1 cellular context compared by ENCODE assay signal in the genomic region with DNA sequence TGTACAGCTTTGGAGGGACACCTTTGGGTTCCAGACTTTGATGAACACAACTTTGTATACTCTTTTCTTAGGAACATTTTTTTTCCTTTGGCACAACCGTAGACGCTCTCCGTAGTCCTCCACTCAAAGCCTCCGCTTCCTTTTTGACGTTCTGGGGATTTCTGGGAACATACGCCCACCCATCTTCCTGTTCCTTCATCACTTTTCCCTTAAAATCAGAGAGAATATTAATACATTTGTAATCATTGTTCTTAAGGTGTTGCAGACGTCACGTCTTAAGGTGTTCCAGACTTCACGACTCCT.
TF ChIP-seq lines count a peak whose summit lies in the region.

No MANE protein-coding gene starts in this region.

TF ChIP-seq in GM12878, 131 proteins besides CTCF, POLR2A, EP300 and RAD21:
- TF ChIP-seq CBX5 (IDR thresholded peaks at IDR 0.05; ENCODE audit: low read depth) (no peak), PAX8 (IDR thresholded peaks at IDR 0.05) (peak; percentile 94), ZNF384 (IDR thresholded peaks at IDR 0.05; ENCODE audit: borderline replicate concordance, low read depth, low read length) (peak; percentile 23; the same call in 1 of the 2 replicates), IKZF2 (IDR thresholded peaks at IDR 0.05) (peak; percentile 86 to 89; a peak in 3 of 4 replicates), MTA2 (IDR thresholded peaks at IDR 0.05; ENCODE audit: low read depth) (peak; percentile 36; the same call in 1 of the 2 replicates), TARDBP (IDR thresholded peaks at IDR 0.05; ENCODE audit: borderline replicate concordance) (no peak), SMAD1 (IDR thresholded peaks at IDR 0.05; ENCODE audit: low read depth, partially characterized antibody) (peak; percentile 54), EED (IDR thresholded peaks at IDR 0.05; ENCODE audit: low read depth) (peak; percentile 0; the same call in 1 of the 2 replicates), ETV6 (conservative IDR thresholded peaks at IDR 0.05 in 1 of 2, IDR thresholded peaks at IDR 0.05 in 1 of 2; ENCODE audit: borderline replicate concordance in 1 of 2, low read depth in 1 of 2) (0 out of 4 replicates have a peak, but pooled peaks of 1 of the 2 experiments have one; percentile 14), HDGF (IDR thresholded peaks at IDR 0.05) (0 out of 2 replicates have a peak, but pooled peaks have one; percentile 14), NFIC (IDR thresholded peaks at IDR 0.05; ENCODE audit: low read depth, low read length) (no peak), EZH2 (IDR thresholded peaks at IDR 0.05; ENCODE audit: borderline replicate concordance, control insufficient read depth, low read depth, low read length) (no peak), SIX5 (IDR thresholded peaks at IDR 0.05; ENCODE audit: low read depth, low read length, severe bottlenecking) (no peak), IKZF1 (conservative IDR thresholded peaks at IDR 0.05) (peak; percentile 71; the same call in 1 of the 2 replicates), NBN (IDR thresholded peaks at IDR 0.05) (peak; percentile 40)
- TF ChIP-seq, protein P1, sequence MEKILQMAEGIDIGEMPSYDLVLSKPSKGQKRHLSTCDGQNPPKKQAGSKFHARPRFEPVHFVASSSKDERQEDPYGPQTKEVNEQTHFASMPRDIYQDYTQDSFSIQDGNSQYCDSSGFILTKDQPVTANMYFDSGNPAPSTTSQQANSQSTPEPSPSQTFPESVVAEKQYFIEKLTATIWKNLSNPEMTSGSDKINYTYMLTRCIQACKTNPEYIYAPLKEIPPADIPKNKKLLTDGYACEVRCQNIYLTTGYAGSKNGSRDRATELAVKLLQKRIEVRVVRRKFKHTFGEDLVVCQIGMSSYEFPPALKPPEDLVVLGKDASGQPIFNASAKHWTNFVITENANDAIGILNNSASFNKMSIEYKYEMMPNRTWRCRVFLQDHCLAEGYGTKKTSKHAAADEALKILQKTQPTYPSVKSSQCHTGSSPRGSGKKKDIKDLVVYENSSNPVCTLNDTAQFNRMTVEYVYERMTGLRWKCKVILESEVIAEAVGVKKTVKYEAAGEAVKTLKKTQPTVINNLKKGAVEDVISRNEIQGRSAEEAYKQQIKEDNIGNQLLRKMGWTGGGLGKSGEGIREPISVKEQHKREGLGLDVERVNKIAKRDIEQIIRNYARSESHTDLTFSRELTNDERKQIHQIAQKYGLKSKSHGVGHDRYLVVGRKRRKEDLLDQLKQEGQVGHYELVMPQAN (conservative IDR thresholded peaks at IDR 0.05) = no peak
- TF ChIP-seq, protein P2, sequence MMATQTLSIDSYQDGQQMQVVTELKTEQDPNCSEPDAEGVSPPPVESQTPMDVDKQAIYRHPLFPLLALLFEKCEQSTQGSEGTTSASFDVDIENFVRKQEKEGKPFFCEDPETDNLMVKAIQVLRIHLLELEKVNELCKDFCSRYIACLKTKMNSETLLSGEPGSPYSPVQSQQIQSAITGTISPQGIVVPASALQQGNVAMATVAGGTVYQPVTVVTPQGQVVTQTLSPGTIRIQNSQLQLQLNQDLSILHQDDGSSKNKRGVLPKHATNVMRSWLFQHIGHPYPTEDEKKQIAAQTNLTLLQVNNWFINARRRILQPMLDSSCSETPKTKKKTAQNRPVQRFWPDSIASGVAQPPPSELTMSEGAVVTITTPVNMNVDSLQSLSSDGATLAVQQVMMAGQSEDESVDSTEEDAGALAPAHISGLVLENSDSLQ (IDR thresholded peaks at IDR 0.05) = peak; percentile 47; the same call in 1 of the 2 replicates
- TF ChIP-seq, protein P3, sequence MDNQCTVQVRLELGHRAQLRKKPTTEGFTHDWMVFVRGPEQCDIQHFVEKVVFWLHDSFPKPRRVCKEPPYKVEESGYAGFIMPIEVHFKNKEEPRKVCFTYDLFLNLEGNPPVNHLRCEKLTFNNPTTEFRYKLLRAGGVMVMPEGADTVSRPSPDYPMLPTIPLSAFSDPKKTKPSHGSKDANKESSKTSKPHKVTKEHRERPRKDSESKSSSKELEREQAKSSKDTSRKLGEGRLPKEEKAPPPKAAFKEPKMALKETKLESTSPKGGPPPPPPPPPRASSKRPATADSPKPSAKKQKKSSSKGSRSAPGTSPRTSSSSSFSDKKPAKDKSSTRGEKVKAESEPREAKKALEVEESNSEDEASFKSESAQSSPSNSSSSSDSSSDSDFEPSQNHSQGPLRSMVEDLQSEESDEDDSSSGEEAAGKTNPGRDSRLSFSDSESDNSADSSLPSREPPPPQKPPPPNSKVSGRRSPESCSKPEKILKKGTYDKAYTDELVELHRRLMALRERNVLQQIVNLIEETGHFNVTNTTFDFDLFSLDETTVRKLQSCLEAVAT (IDR thresholded peaks at IDR 0.05) = 0 out of 2 replicates have a peak, but pooled peaks have one; percentile 33
- TF ChIP-seq, protein P4, sequence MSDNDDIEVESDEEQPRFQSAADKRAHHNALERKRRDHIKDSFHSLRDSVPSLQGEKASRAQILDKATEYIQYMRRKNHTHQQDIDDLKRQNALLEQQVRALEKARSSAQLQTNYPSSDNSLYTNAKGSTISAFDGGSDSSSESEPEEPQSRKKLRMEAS (IDR thresholded peaks at IDR 0.05; ENCODE audit: low read depth, low read length) = no peak
- TF ChIP-seq, protein P5, sequence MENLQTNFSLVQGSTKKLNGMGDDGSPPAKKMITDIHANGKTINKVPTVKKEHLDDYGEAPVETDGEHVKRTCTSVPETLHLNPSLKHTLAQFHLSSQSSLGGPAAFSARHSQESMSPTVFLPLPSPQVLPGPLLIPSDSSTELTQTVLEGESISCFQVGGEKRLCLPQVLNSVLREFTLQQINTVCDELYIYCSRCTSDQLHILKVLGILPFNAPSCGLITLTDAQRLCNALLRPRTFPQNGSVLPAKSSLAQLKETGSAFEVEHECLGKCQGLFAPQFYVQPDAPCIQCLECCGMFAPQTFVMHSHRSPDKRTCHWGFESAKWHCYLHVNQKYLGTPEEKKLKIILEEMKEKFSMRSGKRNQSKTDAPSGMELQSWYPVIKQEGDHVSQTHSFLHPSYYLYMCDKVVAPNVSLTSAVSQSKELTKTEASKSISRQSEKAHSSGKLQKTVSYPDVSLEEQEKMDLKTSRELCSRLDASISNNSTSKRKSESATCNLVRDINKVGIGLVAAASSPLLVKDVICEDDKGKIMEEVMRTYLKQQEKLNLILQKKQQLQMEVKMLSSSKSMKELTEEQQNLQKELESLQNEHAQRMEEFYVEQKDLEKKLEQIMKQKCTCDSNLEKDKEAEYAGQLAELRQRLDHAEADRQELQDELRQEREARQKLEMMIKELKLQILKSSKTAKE (IDR thresholded peaks at IDR 0.05; ENCODE audit: low read depth, poor library complexity, severe bottlenecking) = peak; percentile 56
- TF ChIP-seq, protein P6, sequence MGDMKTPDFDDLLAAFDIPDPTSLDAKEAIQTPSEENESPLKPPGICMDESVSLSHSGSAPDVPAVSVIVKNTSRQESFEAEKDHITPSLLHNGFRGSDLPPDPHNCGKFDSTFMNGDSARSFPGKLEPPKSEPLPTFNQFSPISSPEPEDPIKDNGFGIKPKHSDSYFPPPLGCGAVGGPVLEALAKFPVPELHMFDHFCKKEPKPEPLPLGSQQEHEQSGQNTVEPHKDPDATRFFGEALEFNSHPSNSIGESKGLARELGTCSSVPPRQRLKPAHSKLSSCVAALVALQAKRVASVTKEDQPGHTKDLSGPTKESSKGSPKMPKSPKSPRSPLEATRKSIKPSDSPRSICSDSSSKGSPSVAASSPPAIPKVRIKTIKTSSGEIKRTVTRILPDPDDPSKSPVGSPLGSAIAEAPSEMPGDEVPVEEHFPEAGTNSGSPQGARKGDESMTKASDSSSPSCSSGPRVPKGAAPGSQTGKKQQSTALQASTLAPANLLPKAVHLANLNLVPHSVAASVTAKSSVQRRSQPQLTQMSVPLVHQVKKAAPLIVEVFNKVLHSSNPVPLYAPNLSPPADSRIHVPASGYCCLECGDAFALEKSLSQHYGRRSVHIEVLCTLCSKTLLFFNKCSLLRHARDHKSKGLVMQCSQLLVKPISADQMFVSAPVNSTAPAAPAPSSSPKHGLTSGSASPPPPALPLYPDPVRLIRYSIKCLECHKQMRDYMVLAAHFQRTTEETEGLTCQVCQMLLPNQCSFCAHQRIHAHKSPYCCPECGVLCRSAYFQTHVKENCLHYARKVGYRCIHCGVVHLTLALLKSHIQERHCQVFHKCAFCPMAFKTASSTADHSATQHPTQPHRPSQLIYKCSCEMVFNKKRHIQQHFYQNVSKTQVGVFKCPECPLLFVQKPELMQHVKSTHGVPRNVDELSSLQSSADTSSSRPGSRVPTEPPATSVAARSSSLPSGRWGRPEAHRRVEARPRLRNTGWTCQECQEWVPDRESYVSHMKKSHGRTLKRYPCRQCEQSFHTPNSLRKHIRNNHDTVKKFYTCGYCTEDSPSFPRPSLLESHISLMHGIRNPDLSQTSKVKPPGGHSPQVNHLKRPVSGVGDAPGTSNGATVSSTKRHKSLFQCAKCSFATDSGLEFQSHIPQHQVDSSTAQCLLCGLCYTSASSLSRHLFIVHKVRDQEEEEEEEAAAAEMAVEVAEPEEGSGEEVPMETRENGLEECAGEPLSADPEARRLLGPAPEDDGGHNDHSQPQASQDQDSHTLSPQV (IDR thresholded peaks at IDR 0.05) = no peak
- TF ChIP-seq, protein P7, sequence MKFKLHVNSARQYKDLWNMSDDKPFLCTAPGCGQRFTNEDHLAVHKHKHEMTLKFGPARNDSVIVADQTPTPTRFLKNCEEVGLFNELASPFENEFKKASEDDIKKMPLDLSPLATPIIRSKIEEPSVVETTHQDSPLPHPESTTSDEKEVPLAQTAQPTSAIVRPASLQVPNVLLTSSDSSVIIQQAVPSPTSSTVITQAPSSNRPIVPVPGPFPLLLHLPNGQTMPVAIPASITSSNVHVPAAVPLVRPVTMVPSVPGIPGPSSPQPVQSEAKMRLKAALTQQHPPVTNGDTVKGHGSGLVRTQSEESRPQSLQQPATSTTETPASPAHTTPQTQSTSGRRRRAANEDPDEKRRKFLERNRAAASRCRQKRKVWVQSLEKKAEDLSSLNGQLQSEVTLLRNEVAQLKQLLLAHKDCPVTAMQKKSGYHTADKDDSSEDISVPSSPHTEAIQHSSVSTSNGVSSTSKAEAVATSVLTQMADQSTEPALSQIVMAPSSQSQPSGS (IDR thresholded peaks at IDR 0.05; ENCODE audit: low read length) = no peak
- TF ChIP-seq, protein P8, sequence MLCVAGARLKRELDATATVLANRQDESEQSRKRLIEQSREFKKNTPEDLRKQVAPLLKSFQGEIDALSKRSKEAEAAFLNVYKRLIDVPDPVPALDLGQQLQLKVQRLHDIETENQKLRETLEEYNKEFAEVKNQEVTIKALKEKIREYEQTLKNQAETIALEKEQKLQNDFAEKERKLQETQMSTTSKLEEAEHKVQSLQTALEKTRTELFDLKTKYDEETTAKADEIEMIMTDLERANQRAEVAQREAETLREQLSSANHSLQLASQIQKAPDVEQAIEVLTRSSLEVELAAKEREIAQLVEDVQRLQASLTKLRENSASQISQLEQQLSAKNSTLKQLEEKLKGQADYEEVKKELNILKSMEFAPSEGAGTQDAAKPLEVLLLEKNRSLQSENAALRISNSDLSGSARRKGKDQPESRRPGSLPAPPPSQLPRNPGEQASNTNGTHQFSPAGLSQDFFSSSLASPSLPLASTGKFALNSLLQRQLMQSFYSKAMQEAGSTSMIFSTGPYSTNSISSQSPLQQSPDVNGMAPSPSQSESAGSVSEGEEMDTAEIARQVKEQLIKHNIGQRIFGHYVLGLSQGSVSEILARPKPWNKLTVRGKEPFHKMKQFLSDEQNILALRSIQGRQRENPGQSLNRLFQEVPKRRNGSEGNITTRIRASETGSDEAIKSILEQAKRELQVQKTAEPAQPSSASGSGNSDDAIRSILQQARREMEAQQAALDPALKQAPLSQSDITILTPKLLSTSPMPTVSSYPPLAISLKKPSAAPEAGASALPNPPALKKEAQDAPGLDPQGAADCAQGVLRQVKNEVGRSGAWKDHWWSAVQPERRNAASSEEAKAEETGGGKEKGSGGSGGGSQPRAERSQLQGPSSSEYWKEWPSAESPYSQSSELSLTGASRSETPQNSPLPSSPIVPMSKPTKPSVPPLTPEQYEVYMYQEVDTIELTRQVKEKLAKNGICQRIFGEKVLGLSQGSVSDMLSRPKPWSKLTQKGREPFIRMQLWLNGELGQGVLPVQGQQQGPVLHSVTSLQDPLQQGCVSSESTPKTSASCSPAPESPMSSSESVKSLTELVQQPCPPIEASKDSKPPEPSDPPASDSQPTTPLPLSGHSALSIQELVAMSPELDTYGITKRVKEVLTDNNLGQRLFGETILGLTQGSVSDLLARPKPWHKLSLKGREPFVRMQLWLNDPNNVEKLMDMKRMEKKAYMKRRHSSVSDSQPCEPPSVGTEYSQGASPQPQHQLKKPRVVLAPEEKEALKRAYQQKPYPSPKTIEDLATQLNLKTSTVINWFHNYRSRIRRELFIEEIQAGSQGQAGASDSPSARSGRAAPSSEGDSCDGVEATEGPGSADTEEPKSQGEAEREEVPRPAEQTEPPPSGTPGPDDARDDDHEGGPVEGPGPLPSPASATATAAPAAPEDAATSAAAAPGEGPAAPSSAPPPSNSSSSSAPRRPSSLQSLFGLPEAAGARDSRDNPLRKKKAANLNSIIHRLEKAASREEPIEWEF (IDR thresholded peaks at IDR 0.05; ENCODE audit: insufficient replicate concordance, low read depth, low read length) = peak; percentile 66
- TF ChIP-seq, protein P9, sequence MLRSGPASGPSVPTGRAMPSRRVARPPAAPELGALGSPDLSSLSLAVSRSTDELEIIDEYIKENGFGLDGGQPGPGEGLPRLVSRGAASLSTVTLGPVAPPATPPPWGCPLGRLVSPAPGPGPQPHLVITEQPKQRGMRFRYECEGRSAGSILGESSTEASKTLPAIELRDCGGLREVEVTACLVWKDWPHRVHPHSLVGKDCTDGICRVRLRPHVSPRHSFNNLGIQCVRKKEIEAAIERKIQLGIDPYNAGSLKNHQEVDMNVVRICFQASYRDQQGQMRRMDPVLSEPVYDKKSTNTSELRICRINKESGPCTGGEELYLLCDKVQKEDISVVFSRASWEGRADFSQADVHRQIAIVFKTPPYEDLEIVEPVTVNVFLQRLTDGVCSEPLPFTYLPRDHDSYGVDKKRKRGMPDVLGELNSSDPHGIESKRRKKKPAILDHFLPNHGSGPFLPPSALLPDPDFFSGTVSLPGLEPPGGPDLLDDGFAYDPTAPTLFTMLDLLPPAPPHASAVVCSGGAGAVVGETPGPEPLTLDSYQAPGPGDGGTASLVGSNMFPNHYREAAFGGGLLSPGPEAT (IDR thresholded peaks at IDR 0.05; ENCODE audit: low read depth) = peak; percentile 68; the same call in 1 of the 2 replicates
